1 cellular context compared by ENCODE assay signal in the genomic region with DNA sequence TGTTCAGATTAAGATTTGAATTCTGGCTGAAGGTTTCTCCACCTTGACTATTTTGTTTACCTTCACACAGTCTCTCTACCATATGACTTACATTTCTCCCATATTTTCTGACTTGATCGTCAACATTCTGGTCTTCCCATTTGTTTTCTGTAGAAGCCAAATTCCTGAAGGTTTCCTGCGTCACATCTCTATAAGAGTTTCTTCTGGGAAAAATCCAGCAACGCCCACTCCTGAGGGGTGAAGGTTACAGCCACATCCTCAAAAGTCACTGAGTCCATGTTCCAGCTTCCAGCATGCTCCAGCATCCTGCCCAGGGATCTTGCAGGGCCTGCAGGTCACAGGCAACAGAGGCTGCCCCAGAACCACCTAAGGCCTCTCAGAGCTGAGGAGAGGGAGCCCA.
TF ChIP-seq lines count a peak whose summit lies in the region.

No MANE protein-coding gene starts in this region.

TF ChIP-seq in GM23338, 12 proteins besides CTCF, POLR2A, EP300 and RAD21:
- TF ChIP-seq ZNF462 (CRISPR knock-in tag; IDR thresholded peaks at IDR 0.05) (no peak), ZNF114 (CRISPR knock-in tag; IDR thresholded peaks at IDR 0.05) (no peak), ZNF331 (CRISPR knock-in tag; IDR thresholded peaks at IDR 0.05; ENCODE audit: low read depth) (no peak), NANOG (IDR thresholded peaks at IDR 0.05; ENCODE audit: borderline replicate concordance) (no peak), EZH2 (IDR thresholded peaks at IDR 0.05; ENCODE audit: low read depth, unreplicated experiment) (no peak), POLR2AphosphoS5 (IDR thresholded peaks at IDR 0.05; ENCODE audit: low read depth) (no peak), JUNB (IDR thresholded peaks at IDR 0.05; ENCODE audit: unreplicated experiment) (no peak), STAT1 (IDR thresholded peaks at IDR 0.05; ENCODE audit: unreplicated experiment) (no peak), CREB1 (CRISPR knock-in tag; IDR thresholded peaks at IDR 0.05; ENCODE audit: low read depth) (no peak), ETS1 (IDR thresholded peaks at IDR 0.05) (no peak), EZH2phosphoT487 (IDR thresholded peaks at IDR 0.05; ENCODE audit: unreplicated experiment) (no peak)
- TF ChIP-seq, protein P1, sequence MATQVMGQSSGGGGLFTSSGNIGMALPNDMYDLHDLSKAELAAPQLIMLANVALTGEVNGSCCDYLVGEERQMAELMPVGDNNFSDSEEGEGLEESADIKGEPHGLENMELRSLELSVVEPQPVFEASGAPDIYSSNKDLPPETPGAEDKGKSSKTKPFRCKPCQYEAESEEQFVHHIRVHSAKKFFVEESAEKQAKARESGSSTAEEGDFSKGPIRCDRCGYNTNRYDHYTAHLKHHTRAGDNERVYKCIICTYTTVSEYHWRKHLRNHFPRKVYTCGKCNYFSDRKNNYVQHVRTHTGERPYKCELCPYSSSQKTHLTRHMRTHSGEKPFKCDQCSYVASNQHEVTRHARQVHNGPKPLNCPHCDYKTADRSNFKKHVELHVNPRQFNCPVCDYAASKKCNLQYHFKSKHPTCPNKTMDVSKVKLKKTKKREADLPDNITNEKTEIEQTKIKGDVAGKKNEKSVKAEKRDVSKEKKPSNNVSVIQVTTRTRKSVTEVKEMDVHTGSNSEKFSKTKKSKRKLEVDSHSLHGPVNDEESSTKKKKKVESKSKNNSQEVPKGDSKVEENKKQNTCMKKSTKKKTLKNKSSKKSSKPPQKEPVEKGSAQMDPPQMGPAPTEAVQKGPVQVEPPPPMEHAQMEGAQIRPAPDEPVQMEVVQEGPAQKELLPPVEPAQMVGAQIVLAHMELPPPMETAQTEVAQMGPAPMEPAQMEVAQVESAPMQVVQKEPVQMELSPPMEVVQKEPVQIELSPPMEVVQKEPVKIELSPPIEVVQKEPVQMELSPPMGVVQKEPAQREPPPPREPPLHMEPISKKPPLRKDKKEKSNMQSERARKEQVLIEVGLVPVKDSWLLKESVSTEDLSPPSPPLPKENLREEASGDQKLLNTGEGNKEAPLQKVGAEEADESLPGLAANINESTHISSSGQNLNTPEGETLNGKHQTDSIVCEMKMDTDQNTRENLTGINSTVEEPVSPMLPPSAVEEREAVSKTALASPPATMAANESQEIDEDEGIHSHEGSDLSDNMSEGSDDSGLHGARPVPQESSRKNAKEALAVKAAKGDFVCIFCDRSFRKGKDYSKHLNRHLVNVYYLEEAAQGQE (IDR thresholded peaks at IDR 0.05; ENCODE audit: unreplicated experiment) = no peak
